Comparison of ENCODE assay signal across 16 cellular contexts in the genomic region with DNA sequence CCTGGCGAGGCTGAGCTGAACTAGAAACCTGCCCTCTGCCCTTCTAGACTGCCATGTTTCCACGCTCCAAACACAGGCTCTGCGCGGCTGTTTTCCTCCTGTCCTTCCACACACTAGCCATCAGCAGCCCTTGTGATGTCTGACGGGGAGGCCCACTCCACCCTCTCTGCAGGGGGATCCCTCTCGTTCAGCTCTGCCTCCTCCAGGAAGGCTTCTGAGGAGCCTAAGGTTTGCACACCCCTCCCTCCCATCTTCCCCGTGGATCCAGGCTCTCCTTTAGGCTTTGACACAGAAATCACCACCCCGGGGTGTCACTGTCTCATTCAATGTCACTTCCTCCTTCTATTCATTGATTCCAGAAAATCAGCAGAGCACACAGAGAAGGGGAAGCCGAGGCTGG. TPM values are rescaled to one million over a fixed set of nuclear protein-coding genes. Genes with fewer than 3 reads are reported as not detected.
DNase-seq lines count a peak whose midpoint lies in the region; ATAC-seq and TF ChIP-seq lines count a peak whose summit lies in the region.
"Had no signal": no experiment of that assay in that cellular context is flagged by ENCODE, and none has a peak within 500 bp of the region (broad histone marks: within the 10 kb centered on the region; RNA-seq: fewer than 3 reads in every experiment).

No MANE protein-coding gene starts in this region.

- H3K4me3 ChIP-seq in BLaER1 = no peak overlapping the region
- no peak overlapping the region for H3K4me3 ChIP-seq in coronary artery
- H3K4me3 ChIP-seq in neuronal stem cell (ENCODE audit: low read length in 2 of 2) = no peak overlapping the region
- no peak overlapping the region for H3K4me3 ChIP-seq in OCI-LY7 (ENCODE audit: low read depth, low read length, poor library complexity, severe bottlenecking)
- H3K4me3 ChIP-seq: GM12878, GM23248 had no signal

- no peak for ATAC-seq in HG03095 (IDR thresholded peaks at IDR 0.05; ENCODE audit: unreplicated experiment)
- ATAC-seq: CD8-positive, alpha-beta T cell; GM12878; HepG2 had no signal

- H3K27me3 ChIP-seq in BLaER1 (no peaks in the 10 kb centered on the region), neuronal stem cell (ENCODE audit: control insufficient read depth in 3 of 3, insufficient read depth in 3 of 3, low read depth in 1 of 3, low read length in 3 of 3) (peaks cover 0 to 35% (median 3%) of the 10 kb centered on the region in 3 experiments)

- H3K27ac ChIP-seq in BLaER1 (no peak overlapping the region), coronary artery (no peak overlapping the region), neuronal stem cell (replicated peaks; ENCODE audit: low read length) (no peak overlapping the region), OCI-LY7 (ENCODE audit: low read depth, low read length, poor library complexity, severe bottlenecking) (no peak overlapping the region)
- H3K27ac ChIP-seq: GM23248, KMS-11 had no signal

- peak overlapping the region; percentile 63 for H3K14ac ChIP-seq in neuronal stem cell (ENCODE audit: low read length)

- no peak for TF ChIP-seq CTCF in coronary artery (IDR thresholded peaks at IDR 0.05)
- no peak for TF ChIP-seq CTCF in OCI-LY7 (conservative IDR thresholded peaks at IDR 0.05; ENCODE audit: low read length)

- H3K9ac ChIP-seq in BLaER1 (no peak overlapping the region), neuronal stem cell (ENCODE audit: low read depth, low read length, poor library complexity) (no peak overlapping the region)
- H3K9ac ChIP-seq: GM23248, KMS-11 had no signal

- no peak overlapping the region for H4K8ac ChIP-seq in neuronal stem cell (ENCODE audit: low read depth, low read length)

- H2BK12ac ChIP-seq in neuronal stem cell (ENCODE audit: low read length) = no peak overlapping the region

- no peaks in the 10 kb centered on the region for H3K79me1 ChIP-seq in neuronal stem cell (ENCODE audit: low read depth, low read length)

- BruUV-seq in OCI-LY7 (replicated peaks; lab: Mats Ljungman, UMichigan) = no TSS peak

- peak overlapping the region; percentile 39 for H2AFZ ChIP-seq in neuronal stem cell (ENCODE audit: low read length)
- H2AFZ ChIP-seq in OCI-LY7 (ENCODE audit: low read length) = no peak overlapping the region
- H2AFZ ChIP-seq: GM23248 had no signal

- H2BK120ac ChIP-seq in neuronal stem cell (ENCODE audit: low read depth, low read length) = no peak overlapping the region

- WGBS in neuronal stem cell (ENCODE audit: extremely low coverage in 2 of 2, insufficient read length in 2 of 2, insufficient replicate concordance in 1 of 2), 2 donors = no CpG with 5 or more reads among the region's 9 CpGs

- H2AK5ac ChIP-seq in neuronal stem cell (ENCODE audit: low read depth, low read length) = no peak overlapping the region

- DNase-seq in DMS53 (lab: John Stamatoyannopoulos, UW) = peak; percentile 79
- DNase-seq in coronary artery (ENCODE audit: low spot score) = peak; percentile 57
- no peak for DNase-seq in neuronal stem cell (ENCODE audit: low spot score)
- no peak for DNase-seq in OCI-LY7 (ENCODE audit: low spot score)
- no peak for DNase-seq in HUDEP-2 (lab: John Stamatoyannopoulos, UW; ENCODE audit: unreplicated experiment in 76 of 76)
- DNase-seq: CD8-positive, alpha-beta T cell; GM23248; H7 had no signal

- H2BK5ac ChIP-seq in neuronal stem cell (ENCODE audit: low read length) = no peak overlapping the region

- H3K79me2 ChIP-seq in OCI-LY7 (ENCODE audit: insufficient read depth, low read depth, low read length) = no peaks in the 10 kb centered on the region

- CTCF ChIA-PET in OCI-LY7 (lab: Charles Lee; ENCODE audit: unreplicated experiment) = no interaction called here

- H3K9me2 ChIP-seq in OCI-LY7 (ENCODE audit: insufficient read depth, low read length) = no peaks in the 10 kb centered on the region

- H3K23ac ChIP-seq in neuronal stem cell (ENCODE audit: low read depth, low read length, poor library complexity) = no peak overlapping the region

- H3K9me3 ChIP-seq in BLaER1 (no peaks in the 10 kb centered on the region), neuronal stem cell (replicated peaks in 1 of 2; ENCODE audit: control insufficient read depth in 2 of 2, insufficient read depth in 1 of 2, low read depth in 1 of 2, low read length in 2 of 2) (no peaks in the 10 kb centered on the region), OCI-LY7 (ENCODE audit: low read length) (no peaks in the 10 kb centered on the region)

- H3K4ac ChIP-seq in neuronal stem cell (ENCODE audit: low read length) = no peak overlapping the region

- H4K20me1 ChIP-seq in BLaER1 (no peaks in the 10 kb centered on the region), OCI-LY7 (ENCODE audit: insufficient read depth, low read length) (no peaks in the 10 kb centered on the region)

- H3K4me1 ChIP-seq in BLaER1 (peaks cover 82% of the 10 kb centered on the region), neuronal stem cell (ENCODE audit: control insufficient read depth in 2 of 2, insufficient read depth in 1 of 2, low read depth in 1 of 2, low read length in 2 of 2) (peaks cover 0 to 2% of the 10 kb centered on the region in 2 donors), OCI-LY7 (ENCODE audit: insufficient read depth, low read length, poor library complexity, severe bottlenecking) (no peaks in the 10 kb centered on the region)

- no peak overlapping the region for H4K91ac ChIP-seq in neuronal stem cell (ENCODE audit: low read depth, low read length, poor library complexity)

- H2BK15ac ChIP-seq in neuronal stem cell (ENCODE audit: low read length) = no peak overlapping the region

- intact Hi-C loops in OCI-LY7 (cut with micrococcal nuclease; ENCODE audit: unreplicated experiment) = no loop called here

- POLR2A ChIA-PET in OCI-LY7 (lab: Charles Lee) = no interaction called here

- no peaks in the 10 kb centered on the region for H3K36me3 ChIP-seq in BLaER1
- no peaks in the 10 kb centered on the region for H3K36me3 ChIP-seq in neuronal stem cell (replicated peaks in 1 of 2; ENCODE audit: control insufficient read depth in 2 of 2, insufficient read depth in 2 of 2, low read length in 2 of 2)
- H3K36me3 ChIP-seq in OCI-LY7 (ENCODE audit: insufficient read depth, low read length) = no peaks in the 10 kb centered on the region

- no peak overlapping the region for H3K18ac ChIP-seq in neuronal stem cell (ENCODE audit: low read length)

- H3K4me2 ChIP-seq in BLaER1 = peak overlapping the region; percentile 92
- no peak overlapping the region for H3K4me2 ChIP-seq in neuronal stem cell (ENCODE audit: insufficient read depth, low read length, poor library complexity, severe bottlenecking)
- no peak overlapping the region for H3K4me2 ChIP-seq in OCI-LY7 (ENCODE audit: low read length)
- H3K4me2 ChIP-seq: KMS-11 had no signal

RNA-seq across cellular contexts. Expression of gene CRMP1, which starts 38.6 kb away (rescaled TPM):
- 122 TPM for polyA plus RNA-seq in neuronal stem cell (2013, experiment 1 of 2)
- 121 TPM for polyA plus RNA-seq in neuronal stem cell (2013, experiment 2 of 2)
- total RNA-seq in OCI-LY7 (2014; rRNA removed; shearing (Covaris generic)) = not detected in 2 replicates
- total RNA-seq in OCI-LY7 (2022) = not detected in 2 replicates
- total RNA-seq: B cell; CD8-positive, alpha-beta T cell; G401; GM23248; HepG2 had no signal
- polyA plus RNA-seq: CD14-positive monocyte, HepG2 had no signal

Comparison
In these comparisons a context has a peak if more than half of its experiments do, and no peak if none do; other contexts are left out.
1. DNase-seq: peak in DMS53 (single experiment) and coronary artery (single experiment); none in neuronal stem cell (single experiment), OCI-LY7 (single experiment) and HUDEP-2 (0 of 76).